ENCODE assay signal across 26 cellular contexts in genomic region chr2:85937069-85937439, GRCh38.
"Had no signal": no experiment of that assay in that cellular context is flagged by ENCODE, and none has a peak within 500 bp of the region (broad histone marks: within the 10 kb centered on the region; RNA-seq: fewer than 3 reads in every experiment).

No MANE protein-coding gene starts in this region.

- H3K4me1 ChIP-seq: left lung, transverse colon had no signal

- H3K36me3 Mint-ChIP-seq: natural killer cell had no signal

- H3K27me3 Mint-ChIP-seq: activated T-helper 17 cell treated with anti-CD3 and anti-CD28 coated beads, Interleukin-2, amount 50 U/mL, for 72 hours; central memory CD8-positive, alpha-beta T cell had no signal

- H3K27me3 ChIP-seq: heart left ventricle, left lung, transverse colon had no signal

- H3K27ac ChIP-seq: coronary artery, left lung, transverse colon had no signal

- FAIRE-seq: endometrium, frontal cortex, kidney had no signal

- H3K9me3 ChIP-seq: SK-N-SH, transverse colon had no signal

- H3K9me3 Mint-ChIP-seq: central memory CD8-positive, alpha-beta T cell had no signal

- H3K27ac Mint-ChIP-seq: activated B cell treated with CpG ODN at 0.5 μM for 24 hours; activated CD4-positive, alpha-beta memory T cell treated with anti-CD3 and anti-CD28 coated beads, Interleukin-2, amount 10 ng/mL, durations not matched to agents 7 days and 5 days; activated CD8-positive, alpha-beta memory T cell treated with anti-CD3 and anti-CD28 coated beads, Interleukin-2, amount 10 ng/mL, durations not matched to agents 7 days and 5 days; activated naive CD8-positive, alpha-beta T cell treated with anti-CD3 and anti-CD28 coated beads, Interleukin-2, amount 10 ng/mL, durations not matched to agents 7 days and 5 days; activated T-helper 17 cell treated with anti-CD3 and anti-CD28 coated beads, Interleukin-2, amount 50 U/mL, for 72 hours; natural killer cell had no signal

- H3K4me3 ChIP-seq: coronary artery, heart left ventricle, left lung, transverse colon had no signal

- H3K4me3 Mint-ChIP-seq: activated B cell treated with CpG ODN at 0.5 μM for 24 hours; activated CD4-positive, alpha-beta memory T cell treated with anti-CD3 and anti-CD28 coated beads, Interleukin-2, amount 10 ng/mL, durations not matched to agents 7 days and 5 days; activated CD8-positive, alpha-beta memory T cell treated with anti-CD3 and anti-CD28 coated beads, Interleukin-2, amount 10 ng/mL, durations not matched to agents 7 days and 5 days; activated naive CD8-positive, alpha-beta T cell treated with anti-CD3 and anti-CD28 coated beads, Interleukin-2, amount 10 ng/mL, durations not matched to agents 7 days and 5 days; activated T-helper 17 cell treated with anti-CD3 and anti-CD28 coated beads, Interleukin-2, amount 50 U/mL, for 72 hours; central memory CD8-positive, alpha-beta T cell; natural killer cell had no signal

- DNase-seq: activated B cell treated with CpG ODN at 0.5 μM for 24 hours; activated CD4-positive, alpha-beta memory T cell treated with anti-CD3 and anti-CD28 coated beads, Interleukin-2, amount 10 ng/mL, durations not matched to agents 7 days and 5 days; activated CD4-positive, alpha-beta T cell treated with anti-CD3 and anti-CD28 coated beads for 48 hours; activated CD8-positive, alpha-beta memory T cell treated with anti-CD3 and anti-CD28 coated beads, Interleukin-2, amount 10 ng/mL, durations not matched to agents 7 days and 5 days; activated naive CD4-positive, alpha-beta T cell treated with Interleukin-2 at 50 U/mL for 16 hours; activated naive CD8-positive, alpha-beta T cell treated with anti-CD3 and anti-CD28 coated beads, Interleukin-2, amount 10 ng/mL, durations not matched to agents 7 days and 5 days; aorta; erythroblast; mammary epithelial cell; natural killer cell; occipital lobe; posterior cingulate gyrus; retina; SK-N-SH; stimulated activated CD4-positive, alpha-beta T cell treated with anti-CD3 and anti-CD28 coated beads, Interleukin-2, amount 100 ng/mL, for 24 hours; stimulated activated naive CD8-positive, alpha-beta T cell treated with anti-CD3 and anti-CD28 coated beads, Interleukin-15, Interleukin-2, amounts not matched to agents 100 U/mL and 50 U/mL, for 24 hours; substantia nigra; transverse colon had no signal

- H3K36me3 ChIP-seq: heart left ventricle, left lung, transverse colon had no signal

- ATAC-seq: activated CD8-positive, alpha-beta memory T cell treated with anti-CD3 and anti-CD28 coated beads, Interleukin-2, amount 10 ng/mL, durations not matched to agents 7 days and 5 days; activated T-helper 17 cell treated with anti-CD3 and anti-CD28 coated beads, Interleukin-2, amount 50 U/mL, for 72 hours; stimulated activated naive CD8-positive, alpha-beta T cell treated with anti-CD3 and anti-CD28 coated beads, Interleukin-15, Interleukin-2, amounts not matched to agents 100 U/mL and 50 U/mL, for 24 hours had no signal

- H3K4me2 ChIP-seq: SK-N-SH had no signal
